ENCODE assay signal across 9 cellular contexts in genomic region chr2:136136921-136137320, GRCh38. TPM values are rescaled to one million over a fixed set of nuclear protein-coding genes. Genes with fewer than 3 reads are reported as not detected.
DNase-seq lines count a peak whose midpoint lies in the region; ATAC-seq and TF ChIP-seq lines count a peak whose summit lies in the region.
"Had no signal": no experiment of that assay in that cellular context is flagged by ENCODE, and none has a peak within 500 bp of the region (broad histone marks: within the 10 kb centered on the region; RNA-seq: fewer than 3 reads in every experiment).

No MANE protein-coding gene starts in this region.

- peak overlapping the region; percentile 65 to 76 for H3K4me3 Mint-ChIP-seq in activated T-cell treated with anti-CD3 and anti-CD28 coated beads, Interleukin-2, amount 50 U/mL, for 72 hours
- peak overlapping the region; percentile 62 for H3K4me3 Mint-ChIP-seq in natural killer cell
- H3K4me3 Mint-ChIP-seq: nephron had no signal

- peaks cover 92% of the 10 kb centered on the region for H3K4me1 Mint-ChIP-seq in activated T-cell treated with anti-CD3 and anti-CD28 coated beads, Interleukin-2, amount 50 U/mL, for 72 hours (ENCODE audit: low read depth)
- H3K4me1 Mint-ChIP-seq in natural killer cell, result peaks cover 66 to 71% of the 10 kb centered on the region in 2 donors

- no peak for TF ChIP-seq CTCF in natural killer cell (IDR thresholded peaks at IDR 0.05)

- intact Hi-C loops in natural killer cell (cut with micrococcal nuclease), result loop anchor here (1.0 to 5.0 kb wide), 6 partner anchors 19 to 242 kb away; partner anchors contain the start of gene CXCR4

- ATAC-seq in activated T-cell treated with anti-CD3 and anti-CD28 coated beads, Interleukin-2, amount 50 U/mL, for 72 hours (replicated peaks in 1 of 2), result no peak
- peak; percentile 15 to 38 (median 19) for ATAC-seq in natural killer cell
- no peak for ATAC-seq in GM19455 (IDR thresholded peaks at IDR 0.05; ENCODE audit: unreplicated experiment)
- no peak for ATAC-seq in HG03460 (IDR thresholded peaks at IDR 0.05; ENCODE audit: unreplicated experiment)

- H3K27ac Mint-ChIP-seq in activated T-cell treated with anti-CD3 and anti-CD28 coated beads, Interleukin-2, amount 50 U/mL, for 72 hours, result peak overlapping the region; percentile 20
- H3K27ac Mint-ChIP-seq in natural killer cell, result peak overlapping the region; percentile 93 to 99
- H3K27ac Mint-ChIP-seq: nephron had no signal

- H3K36me3 Mint-ChIP-seq in activated T-cell treated with anti-CD3 and anti-CD28 coated beads, Interleukin-2, amount 50 U/mL, for 72 hours (ENCODE audit: insufficient read depth in 2 of 2), result peaks cover 1 to 2% of the 10 kb centered on the region in 2 donors
- H3K36me3 Mint-ChIP-seq in natural killer cell, result no peaks in the 10 kb centered on the region

- H3K9me3 Mint-ChIP-seq in activated T-cell treated with anti-CD3 and anti-CD28 coated beads, Interleukin-2, amount 50 U/mL, for 72 hours, result peaks cover 0 to 2% of the 10 kb centered on the region in 2 donors
- H3K9me3 Mint-ChIP-seq in natural killer cell, result no peaks in the 10 kb centered on the region

- peak; percentile 34 for DNase-seq in Daoy (ENCODE audit: low read depth)
- peak; percentile 39 for DNase-seq in NCI-H1105 treated with DMSO at 0.1 percent for 48 hours (lab: John Stamatoyannopoulos, UW)
- DNase-seq in activated T-cell treated with anti-CD3 and anti-CD28 coated beads, Interleukin-2, amount 50 U/mL, for 72 hours, result peak in 1 of 2 donors; percentile 24
- peak; percentile 30 for DNase-seq in natural killer cell
- no peak for DNase-seq in stimulated activated CD4-positive, alpha-beta T cell treated with anti-CD3 and anti-CD28 coated beads, Interleukin-1b, Interleukin-23, amount 100 ng/mL, for 48 hours
- DNase-seq in RKO (ENCODE audit: low spot score), result no peak

- H3K27me3 Mint-ChIP-seq in activated T-cell treated with anti-CD3 and anti-CD28 coated beads, Interleukin-2, amount 50 U/mL, for 72 hours (ENCODE audit: low read depth), result peaks cover 36% of the 10 kb centered on the region
- peaks cover 0 to 6% of the 10 kb centered on the region in 2 donors for H3K27me3 Mint-ChIP-seq in natural killer cell (ENCODE audit: low read depth in 2 of 2)

RNA-seq across cellular contexts. Expression of gene CXCR4, which starts 19.0 kb away (rescaled TPM):
- total RNA-seq in Daoy (2014; rRNA removed; shearing (Covaris generic)), result 3.8 and 6.5 TPM in 2 replicates
- 100 to 1,000 TPM; 221 to 338 TPM for total RNA-seq in activated T-cell treated with anti-CD3 and anti-CD28 coated beads, Interleukin-2, amount 50 U/mL, for 72 hours
- 100 to 1,000 TPM; 582 to 848 (median 741) TPM for total RNA-seq in natural killer cell

Comparison
In these comparisons a context has a peak if more than half of its experiments do, and no peak if none do; other contexts are left out.
1. DNase-seq: peak in Daoy (single experiment), NCI-H1105 treated with DMSO at 0.1 percent for 48 hours (single experiment) and natural killer cell (single experiment); none in stimulated activated CD4-positive, alpha-beta T cell treated with anti-CD3 and anti-CD28 coated beads, Interleukin-1b, Interleukin-23, amount 100 ng/mL, for 48 hours (single experiment) and RKO (single experiment).
2. ATAC-seq: peak in natural killer cell (3 of 3); none in activated T-cell treated with anti-CD3 and anti-CD28 coated beads, Interleukin-2, amount 50 U/mL, for 72 hours (0 of 2), GM19455 (single experiment) and HG03460 (single experiment).
3. RNA of gene CXCR4, which starts 19.0 kb away (total RNA-seq): 582 to 848 TPM in natural killer cell and 221 to 338 TPM in activated T-cell treated with anti-CD3 and anti-CD28 coated beads, Interleukin-2, amount 50 U/mL, for 72 hours; 3.8 to 6.5 TPM in Daoy; every median in the first group is over 10 times any median in the second.